Comparison of ENCODE assay signal across 21 cellular contexts in the genomic region with DNA sequence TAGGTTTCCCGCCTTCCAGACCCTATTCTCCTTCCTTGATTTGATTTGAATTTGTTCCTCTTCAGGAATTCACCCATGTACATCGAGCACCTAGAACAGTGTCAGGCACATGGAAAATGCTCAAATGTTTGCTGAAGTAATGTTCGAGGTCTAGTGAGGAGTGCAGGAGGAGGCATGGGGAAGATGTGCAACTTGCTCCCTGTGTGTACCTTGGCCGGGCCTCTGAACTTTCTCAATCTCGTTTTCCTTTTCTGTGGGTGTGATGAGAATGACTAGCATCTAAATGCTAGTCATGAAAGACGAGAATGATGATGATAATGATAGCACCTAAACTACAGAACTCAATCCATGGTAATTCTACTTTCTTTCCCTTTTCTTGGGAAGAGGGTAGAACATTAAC.
"Had no signal": no experiment of that assay in that cellular context is flagged by ENCODE, and none has a peak within 500 bp of the region (broad histone marks: within the 10 kb centered on the region; RNA-seq: fewer than 3 reads in every experiment).

No MANE protein-coding gene starts in this region.

- ATAC-seq: activated CD8-positive, alpha-beta T cell treated with anti-CD3 and anti-CD28 coated beads, Interleukin-2, amount 10 ng/mL, durations not matched to agents 7 days and 5 days; left colon; right lobe of liver; WTC11 had no signal

- H3K27me3 ChIP-seq: heart right ventricle, right lobe of liver, stomach, transverse colon, uterus had no signal

- H3K9me3 ChIP-seq: heart right ventricle, right lobe of liver, stomach, suprapubic skin, transverse colon, uterus had no signal

- H3K27ac ChIP-seq: coronary artery, heart right ventricle, right lobe of liver, skin epidermis, stomach, suprapubic skin, transverse colon, uterus had no signal

- H3K36me3 ChIP-seq: heart right ventricle, right lobe of liver, stomach, suprapubic skin, transverse colon, uterus had no signal

- H3K4me1 ChIP-seq: right lobe of liver, suprapubic skin, transverse colon, uterus had no signal

- H3K27ac Mint-ChIP-seq: activated CD8-positive, alpha-beta T cell treated with anti-CD3 and anti-CD28 coated beads, Interleukin-2, amount 10 ng/mL, durations not matched to agents 7 days and 5 days; activated T-helper 1 cell treated with anti-CD3 and anti-CD28 coated beads, Interleukin-12 subunit alpha, Interleukin-12 subunit beta, Interleukin-2, Interleukin-4 antibody, amounts not matched to agents 30 ng/mL and 10 ng/mL and 1 ng/mL, durations not matched to agents 14 hours and 24 hours and 36 hours; endodermal cell; T-helper 1 cell treated with Interleukin-12 subunit alpha and Interleukin-12 subunit beta and Interleukin-4 antibody, amounts not matched to agents 30 μg/mL and 1 μg/mL, for 36 hours; WTC11 had no signal

- H3K9me3 Mint-ChIP-seq: activated T-helper 1 cell treated with anti-CD3 and anti-CD28 coated beads, Interleukin-12 subunit alpha, Interleukin-12 subunit beta, Interleukin-2, Interleukin-4 antibody, amounts not matched to agents 30 ng/mL and 10 ng/mL and 1 ng/mL, durations not matched to agents 14 hours and 24 hours and 36 hours; T-helper 1 cell treated with Interleukin-12 subunit alpha and Interleukin-12 subunit beta and Interleukin-4 antibody, amounts not matched to agents 30 μg/mL and 1 μg/mL, for 36 hours had no signal

- H3K4me3 Mint-ChIP-seq: activated CD8-positive, alpha-beta T cell treated with anti-CD3 and anti-CD28 coated beads, Interleukin-2, amount 10 ng/mL, durations not matched to agents 7 days and 5 days; activated T-helper 1 cell treated with anti-CD3 and anti-CD28 coated beads, Interleukin-12 subunit alpha, Interleukin-12 subunit beta, Interleukin-2, Interleukin-4 antibody, amounts not matched to agents 30 ng/mL and 10 ng/mL and 1 ng/mL, durations not matched to agents 14 hours and 24 hours and 36 hours; endodermal cell; neural crest cell; T-helper 1 cell treated with Interleukin-12 subunit alpha and Interleukin-12 subunit beta and Interleukin-4 antibody, amounts not matched to agents 30 μg/mL and 1 μg/mL, for 36 hours; WTC11 had no signal

- H3K4me3 ChIP-seq: coronary artery, heart right ventricle, right lobe of liver, skin epidermis, stomach, suprapubic skin, transverse colon, uterus had no signal

- DNase-seq: activated CD8-positive, alpha-beta T cell treated with anti-CD3 and anti-CD28 coated beads, Interleukin-2, amount 10 ng/mL, durations not matched to agents 7 days and 5 days; activated naive CD4-positive, alpha-beta T cell; cerebellar nuclear complex; endodermal cell; heart right ventricle; islet precursor cell; left colon; mesenchymal stem cell; posterior cingulate gyrus; right lobe of liver; stomach; T1000; transverse colon; uterus had no signal
